In the genomic region with DNA sequence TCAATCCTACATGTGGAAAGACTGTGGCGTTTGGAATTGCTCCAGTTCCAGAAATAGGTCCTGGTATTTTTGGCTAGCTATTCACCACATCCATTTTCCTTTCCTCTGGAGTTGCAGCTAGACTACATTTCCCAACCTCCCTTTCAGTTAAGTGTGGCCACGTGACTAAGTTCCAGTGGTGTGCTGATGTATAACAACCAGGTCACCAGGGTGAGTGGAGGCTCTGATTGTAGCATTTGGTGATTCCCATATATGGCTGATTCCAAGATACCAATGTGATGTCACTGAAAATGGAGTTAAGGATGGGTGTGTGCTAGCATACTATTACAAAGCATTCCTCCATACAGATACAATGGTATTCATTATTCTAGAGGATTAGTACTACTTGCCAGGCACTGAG, we compare ENCODE assay signal across 2 cellular contexts.
A peak's percentile ranks its signal among the peaks of the same experiment; 100 is the strongest.
TF ChIP-seq lines count a peak whose summit lies in the region.

No MANE protein-coding gene starts in this region.

TF ChIP-seq in HepG2, 621 proteins besides CTCF, POLR2A, EP300 and RAD21:
- TF ChIP-seq RELA (CRISPR knock-in tag; IDR thresholded peaks at IDR 0.05) (no peak), NCOA2 (CRISPR knock-in tag; IDR thresholded peaks at IDR 0.05) (no peak), ZNF143 (CRISPR knock-in tag; IDR thresholded peaks at IDR 0.05) (peak; percentile 77), ZNF564 (CRISPR knock-in tag; IDR thresholded peaks at IDR 0.05) (no peak), CREB1 (IDR thresholded peaks at IDR 0.05) (0 out of 2 replicates have a peak, but pooled peaks have one; percentile 21), CREB1 (CRISPR knock-in tag; IDR thresholded peaks at IDR 0.05) (no peak), USF2 (IDR thresholded peaks at IDR 0.05; ENCODE audit: low read depth, low read length) (no peak), USF2 (CRISPR knock-in tag; IDR thresholded peaks at IDR 0.05; ENCODE audit: borderline replicate concordance) (peak; percentile 49; the same call in 1 of the 2 replicates), ZNF367 (CRISPR knock-in tag; IDR thresholded peaks at IDR 0.05; ENCODE audit: borderline replicate concordance) (no peak), DNMT1 (CRISPR knock-in tag; IDR thresholded peaks at IDR 0.05) (no peak), THAP11 (CRISPR knock-in tag; IDR thresholded peaks at IDR 0.05) (peak; percentile 85)
- TF ChIP-seq, protein P1, sequence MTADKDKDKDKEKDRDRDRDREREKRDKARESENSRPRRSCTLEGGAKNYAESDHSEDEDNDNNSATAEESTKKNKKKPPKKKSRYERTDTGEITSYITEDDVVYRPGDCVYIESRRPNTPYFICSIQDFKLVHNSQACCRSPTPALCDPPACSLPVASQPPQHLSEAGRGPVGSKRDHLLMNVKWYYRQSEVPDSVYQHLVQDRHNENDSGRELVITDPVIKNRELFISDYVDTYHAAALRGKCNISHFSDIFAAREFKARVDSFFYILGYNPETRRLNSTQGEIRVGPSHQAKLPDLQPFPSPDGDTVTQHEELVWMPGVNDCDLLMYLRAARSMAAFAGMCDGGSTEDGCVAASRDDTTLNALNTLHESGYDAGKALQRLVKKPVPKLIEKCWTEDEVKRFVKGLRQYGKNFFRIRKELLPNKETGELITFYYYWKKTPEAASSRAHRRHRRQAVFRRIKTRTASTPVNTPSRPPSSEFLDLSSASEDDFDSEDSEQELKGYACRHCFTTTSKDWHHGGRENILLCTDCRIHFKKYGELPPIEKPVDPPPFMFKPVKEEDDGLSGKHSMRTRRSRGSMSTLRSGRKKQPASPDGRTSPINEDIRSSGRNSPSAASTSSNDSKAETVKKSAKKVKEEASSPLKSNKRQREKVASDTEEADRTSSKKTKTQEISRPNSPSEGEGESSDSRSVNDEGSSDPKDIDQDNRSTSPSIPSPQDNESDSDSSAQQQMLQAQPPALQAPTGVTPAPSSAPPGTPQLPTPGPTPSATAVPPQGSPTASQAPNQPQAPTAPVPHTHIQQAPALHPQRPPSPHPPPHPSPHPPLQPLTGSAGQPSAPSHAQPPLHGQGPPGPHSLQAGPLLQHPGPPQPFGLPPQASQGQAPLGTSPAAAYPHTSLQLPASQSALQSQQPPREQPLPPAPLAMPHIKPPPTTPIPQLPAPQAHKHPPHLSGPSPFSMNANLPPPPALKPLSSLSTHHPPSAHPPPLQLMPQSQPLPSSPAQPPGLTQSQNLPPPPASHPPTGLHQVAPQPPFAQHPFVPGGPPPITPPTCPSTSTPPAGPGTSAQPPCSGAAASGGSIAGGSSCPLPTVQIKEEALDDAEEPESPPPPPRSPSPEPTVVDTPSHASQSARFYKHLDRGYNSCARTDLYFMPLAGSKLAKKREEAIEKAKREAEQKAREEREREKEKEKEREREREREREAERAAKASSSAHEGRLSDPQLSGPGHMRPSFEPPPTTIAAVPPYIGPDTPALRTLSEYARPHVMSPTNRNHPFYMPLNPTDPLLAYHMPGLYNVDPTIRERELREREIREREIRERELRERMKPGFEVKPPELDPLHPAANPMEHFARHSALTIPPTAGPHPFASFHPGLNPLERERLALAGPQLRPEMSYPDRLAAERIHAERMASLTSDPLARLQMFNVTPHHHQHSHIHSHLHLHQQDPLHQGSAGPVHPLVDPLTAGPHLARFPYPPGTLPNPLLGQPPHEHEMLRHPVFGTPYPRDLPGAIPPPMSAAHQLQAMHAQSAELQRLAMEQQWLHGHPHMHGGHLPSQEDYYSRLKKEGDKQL (CRISPR knock-in tag; IDR thresholded peaks at IDR 0.05; ENCODE audit: low read depth) = no peak
- TF ChIP-seq, protein P2, sequence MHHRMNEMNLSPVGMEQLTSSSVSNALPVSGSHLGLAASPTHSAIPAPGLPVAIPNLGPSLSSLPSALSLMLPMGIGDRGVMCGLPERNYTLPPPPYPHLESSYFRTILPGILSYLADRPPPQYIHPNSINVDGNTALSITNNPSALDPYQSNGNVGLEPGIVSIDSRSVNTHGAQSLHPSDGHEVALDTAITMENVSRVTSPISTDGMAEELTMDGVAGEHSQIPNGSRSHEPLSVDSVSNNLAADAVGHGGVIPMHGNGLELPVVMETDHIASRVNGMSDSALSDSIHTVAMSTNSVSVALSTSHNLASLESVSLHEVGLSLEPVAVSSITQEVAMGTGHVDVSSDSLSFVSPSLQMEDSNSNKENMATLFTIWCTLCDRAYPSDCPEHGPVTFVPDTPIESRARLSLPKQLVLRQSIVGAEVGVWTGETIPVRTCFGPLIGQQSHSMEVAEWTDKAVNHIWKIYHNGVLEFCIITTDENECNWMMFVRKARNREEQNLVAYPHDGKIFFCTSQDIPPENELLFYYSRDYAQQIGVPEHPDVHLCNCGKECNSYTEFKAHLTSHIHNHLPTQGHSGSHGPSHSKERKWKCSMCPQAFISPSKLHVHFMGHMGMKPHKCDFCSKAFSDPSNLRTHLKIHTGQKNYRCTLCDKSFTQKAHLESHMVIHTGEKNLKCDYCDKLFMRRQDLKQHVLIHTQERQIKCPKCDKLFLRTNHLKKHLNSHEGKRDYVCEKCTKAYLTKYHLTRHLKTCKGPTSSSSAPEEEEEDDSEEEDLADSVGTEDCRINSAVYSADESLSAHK (CRISPR knock-in tag; IDR thresholded peaks at IDR 0.05; ENCODE audit: borderline replicate concordance) = no peak
TF ChIP-seq in HepG2: peak in this region for 4.

TF ChIP-seq in WTC11, 78 proteins besides CTCF, POLR2A, EP300 and RAD21:
- TF ChIP-seq ATF6 (CRISPR knock-in tag; IDR thresholded peaks at IDR 0.05) (no peak), ZNF416 (CRISPR knock-in tag; IDR thresholded peaks at IDR 0.05) (no peak), USF2 (CRISPR knock-in tag; IDR thresholded peaks at IDR 0.05) (peak; percentile 90)
- TF ChIP-seq, protein P3, sequence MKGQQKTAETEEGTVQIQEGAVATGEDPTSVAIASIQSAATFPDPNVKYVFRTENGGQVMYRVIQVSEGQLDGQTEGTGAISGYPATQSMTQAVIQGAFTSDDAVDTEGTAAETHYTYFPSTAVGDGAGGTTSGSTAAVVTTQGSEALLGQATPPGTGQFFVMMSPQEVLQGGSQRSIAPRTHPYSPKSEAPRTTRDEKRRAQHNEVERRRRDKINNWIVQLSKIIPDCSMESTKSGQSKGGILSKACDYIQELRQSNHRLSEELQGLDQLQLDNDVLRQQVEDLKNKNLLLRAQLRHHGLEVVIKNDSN (CRISPR knock-in tag; IDR thresholded peaks at IDR 0.05) = peak; percentile 89
